ENCODE assay signal across 13 cellular contexts in genomic region chr1:25806418-25806817, GRCh38. TPM values are rescaled to one million over a fixed set of nuclear protein-coding genes. Genes with fewer than 3 reads are reported as not detected.
DNase-seq lines count a peak whose midpoint lies in the region; ATAC-seq and TF ChIP-seq lines count a peak whose summit lies in the region.
"Had no signal": no experiment of that assay in that cellular context is flagged by ENCODE, and none has a peak within 500 bp of the region (broad histone marks: within the 10 kb centered on the region; RNA-seq: fewer than 3 reads in every experiment).

No MANE protein-coding gene starts in this region.

- no peak overlapping the region for H2BK15ac ChIP-seq in IMR-90 (ENCODE audit: low read depth, low read length)
- no peak overlapping the region for H2BK15ac ChIP-seq in mesenchymal stem cell (ENCODE audit: low read depth, poor library complexity, severe bottlenecking)

- no peak overlapping the region for H3K27ac ChIP-seq in IMR-90 (ENCODE audit: insufficient read depth, low read length)
- peak overlapping the region in 57 of 59 donors; percentile 39 to 93 (median 83) for H3K27ac ChIP-seq in dorsolateral prefrontal cortex
- no peak overlapping the region for H3K27ac ChIP-seq in mesenchymal stem cell (ENCODE audit: low read length, poor library complexity, severe bottlenecking)
- peak overlapping the region; percentile 70 for H3K27ac ChIP-seq in suprapubic skin
- no peak overlapping the region for H3K27ac ChIP-seq in colonic mucosa
- no peak overlapping the region for H3K27ac ChIP-seq in brain microvascular endothelial cell

- intact Hi-C loops in IMR-90 (cut with micrococcal nuclease), result no loop called here
- intact Hi-C loops in dorsolateral prefrontal cortex (cut with DNase I), result loop anchor here (5.0 to 10.0 kb wide), 4 partner anchors 239 to 559 kb away; partner anchors contain the start of genes MACO1 (in 1 of the 2) and RSRP1 (in 1 of the 2)
- intact Hi-C loops in colonic mucosa (cut with DNase I), result loop anchor here (10.0 kb wide), 1 partner anchor 282 kb away; no protein-coding TSS in a partner anchor

- peak; percentile 19; the same call in 1 of the 2 replicates for ATAC-seq in IMR-90 (ENCODE audit: low read depth)

- TF ChIP-seq POLR2A in IMR-90 (IDR thresholded peaks at IDR 0.05; ENCODE audit: low read depth, low read length), result no peak
- TF ChIP-seq POLR2A in suprapubic skin (IDR thresholded peaks at IDR 0.05), result no peak

- H3K18ac ChIP-seq in IMR-90 (ENCODE audit: low read depth, low read length) (no peak overlapping the region), mesenchymal stem cell (ENCODE audit: low read depth in 1 of 2, low read length in 2 of 2) (no peak overlapping the region)

- WGBS in IMR-90 (ENCODE audit: extremely low coverage in 2 of 2, insufficient read length in 1 of 2), 2 experiments, result 75% methylated on average over 1 of the region's 4 CpGs; no CpG with 5 or more reads in 1 of the 2 experiments
- 97% methylated on average over 4 of the region's 4 CpGs for WGBS in mesenchymal stem cell
- 68% methylated on average over 4 of the region's 4 CpGs for WGBS in suprapubic skin

- H3K4me1 ChIP-seq in IMR-90 (ENCODE audit: control insufficient read depth, insufficient read depth, low read length) (peaks cover 6% of the 10 kb centered on the region), mesenchymal stem cell (ENCODE audit: control insufficient read depth, insufficient read depth, low read depth, low read length) (peaks cover 10% of the 10 kb centered on the region), suprapubic skin (peaks cover 78% of the 10 kb centered on the region), colonic mucosa (no peaks in the 10 kb centered on the region)

- H4K8ac ChIP-seq in IMR-90 (ENCODE audit: low read depth in 2 of 2, low read length in 2 of 2) (no peak overlapping the region), mesenchymal stem cell (ENCODE audit: low read length) (no peak overlapping the region)

- in situ Hi-C loops in IMR-90 (cut with MboI; ENCODE audit: low sequenced_read_pairs), result loop anchor here (25.0 kb wide), 2 partner anchors 394 to 569 kb away; partner anchors contain the start of genes RHCE, RSRP1 and SYF2
- in situ Hi-C loops in brain microvascular endothelial cell (cut with HindIII; ENCODE audit: low pct_ligation_motif_present, low sequenced_read_pairs), result no loop called here

- H4K5ac ChIP-seq in IMR-90 (ENCODE audit: low read depth, low read length), result no peak overlapping the region

- TF ChIP-seq EP300 in suprapubic skin (IDR thresholded peaks at IDR 0.05), result no peak

- peaks cover 5% of the 10 kb centered on the region for H3K9me1 ChIP-seq in IMR-90 (ENCODE audit: insufficient read depth, low read length)

- H3K4ac ChIP-seq in IMR-90 (ENCODE audit: low read depth, low read length), result no peak overlapping the region
- H3K4ac ChIP-seq in mesenchymal stem cell (ENCODE audit: low read depth in 1 of 2, low read length in 2 of 2), result no peak overlapping the region

- no peaks in the 10 kb centered on the region for H3K9me3 ChIP-seq in IMR-90 (ENCODE audit: control insufficient read depth, insufficient read depth, low read length)
- no peaks in the 10 kb centered on the region for H3K9me3 ChIP-seq in mesenchymal stem cell (ENCODE audit: control insufficient read depth, low read length)
- no peaks in the 10 kb centered on the region for H3K9me3 ChIP-seq in suprapubic skin
- no peaks in the 10 kb centered on the region for H3K9me3 ChIP-seq in colonic mucosa

- H4K20me1 ChIP-seq in IMR-90 (ENCODE audit: insufficient read depth, low read length), result peaks cover 24% of the 10 kb centered on the region

- H2BK20ac ChIP-seq in IMR-90 (ENCODE audit: low read depth, low read length), result no peak overlapping the region

- peak overlapping the region; percentile 85 for H2AK9ac ChIP-seq in IMR-90 (replicated peaks; ENCODE audit: low read depth, low read length, poor library complexity)

- H2AFZ ChIP-seq in IMR-90 (replicated peaks; ENCODE audit: low read length, poor library complexity) (peak overlapping the region; percentile 33), mesenchymal stem cell (ENCODE audit: low read depth, low read length) (no peak overlapping the region)

- H3K14ac ChIP-seq in IMR-90 (replicated peaks; ENCODE audit: low read depth, low read length), result 0 out of 2 replicates have a peak overlapping the region, but pooled peaks have one; percentile 10
- H3K14ac ChIP-seq in mesenchymal stem cell (ENCODE audit: low read length in 2 of 2), result no peak overlapping the region

- no peak for TF ChIP-seq RAD21 in IMR-90 (IDR thresholded peaks at IDR 0.05; ENCODE audit: low read length)

- H3K56ac ChIP-seq in IMR-90 (ENCODE audit: extremely low read depth, insufficient read depth, low read length), result no peak overlapping the region

- H3K79me1 ChIP-seq in IMR-90 (ENCODE audit: low read depth in 1 of 2, low read length in 2 of 2) (peaks cover 22 to 39% of the 10 kb centered on the region in 2 experiments), mesenchymal stem cell (replicated peaks; ENCODE audit: low read length, poor library complexity, severe bottlenecking) (peaks cover 13% of the 10 kb centered on the region)

- H3K27me3 ChIP-seq in IMR-90 (ENCODE audit: control insufficient read depth, insufficient read depth, low read length) (no peaks in the 10 kb centered on the region), dorsolateral prefrontal cortex (no peaks in the 10 kb centered on the region), mesenchymal stem cell (ENCODE audit: control insufficient read depth in 1 of 2, insufficient read depth in 1 of 2, low read length in 2 of 2) (no peaks in the 10 kb centered on the region), suprapubic skin (no peaks in the 10 kb centered on the region), colonic mucosa (no peaks in the 10 kb centered on the region), brain microvascular endothelial cell (replicated peaks) (no peaks in the 10 kb centered on the region)

- H3K23ac ChIP-seq in IMR-90 (ENCODE audit: low read depth, low read length) (no peak overlapping the region), mesenchymal stem cell (ENCODE audit: low read length in 2 of 2) (no peak overlapping the region)

- dilution Hi-C loops in IMR-90 (cut with HindIII; ENCODE audit: low sequenced_read_pairs, unreplicated experiment), result no loop called here

- H2AK5ac ChIP-seq in IMR-90 (ENCODE audit: low read depth, low read length) (no peak overlapping the region), mesenchymal stem cell (ENCODE audit: low read length, severe bottlenecking) (no peak overlapping the region)

- H4K91ac ChIP-seq in IMR-90 (ENCODE audit: insufficient read depth, low read depth, low read length) (no peak overlapping the region), mesenchymal stem cell (ENCODE audit: low read length) (no peak overlapping the region)

- POLR2A ChIA-PET in IMR-90 (lab: Charles Lee; ENCODE audit: unreplicated experiment), result no interaction called here

- TF ChIP-seq CTCF in IMR-90 (conservative IDR thresholded peaks at IDR 0.05; ENCODE audit: low read depth, low read length), result no peak
- no peak for TF ChIP-seq CTCF in dorsolateral prefrontal cortex (IDR thresholded peaks at IDR 0.05 in 54 of 56, conservative IDR thresholded peaks at IDR 0.05 in 2 of 56; ENCODE audit: low read depth in 1 of 56, partially characterized antibody in 56 of 56)
- no peak for TF ChIP-seq CTCF in suprapubic skin (IDR thresholded peaks at IDR 0.05)
- TF ChIP-seq CTCF in colonic mucosa (IDR thresholded peaks at IDR 0.05), result no peak
- TF ChIP-seq CTCF in brain microvascular endothelial cell (IDR thresholded peaks at IDR 0.05; ENCODE audit: low read depth, low read length, missing control alignments), result no peak

- BruUV-seq in IMR-90 (replicated peaks; lab: Mats Ljungman, UMichigan), result no TSS peak

- H3K36me3 ChIP-seq in IMR-90 (ENCODE audit: control insufficient read depth, insufficient read depth, low read length) (peaks cover 38% of the 10 kb centered on the region; the same call in 1 of the 2 replicates), mesenchymal stem cell (ENCODE audit: control insufficient read depth in 1 of 2, insufficient read depth in 2 of 2, low read depth in 1 of 2, low read length in 2 of 2) (peaks cover 57 to 64% of the 10 kb centered on the region in 2 experiments), suprapubic skin (peaks cover 42% of the 10 kb centered on the region), colonic mucosa (no peaks in the 10 kb centered on the region), brain microvascular endothelial cell (replicated peaks) (peaks cover 17% of the 10 kb centered on the region)

- no peak overlapping the region for H2BK5ac ChIP-seq in IMR-90 (ENCODE audit: low read depth, low read length, poor library complexity, severe bottlenecking)
- no peak overlapping the region for H2BK5ac ChIP-seq in mesenchymal stem cell (ENCODE audit: low read depth, low read length, poor library complexity, severe bottlenecking)

- H2BK12ac ChIP-seq in mesenchymal stem cell (ENCODE audit: low read length in 2 of 2), result no peak overlapping the region

- H3K4me2 ChIP-seq in IMR-90 (ENCODE audit: low read depth, low read length) (no peak overlapping the region), mesenchymal stem cell (ENCODE audit: low read length, poor library complexity, severe bottlenecking) (no peak overlapping the region)

- no peak overlapping the region for H3K4me3 ChIP-seq in IMR-90 (ENCODE audit: insufficient read depth, low read depth, low read length)
- H3K4me3 ChIP-seq in dorsolateral prefrontal cortex, result peak overlapping the region in 3 of 59 donors; percentile 11 to 19 (median 12)
- no peak overlapping the region for H3K4me3 ChIP-seq in mesenchymal stem cell (ENCODE audit: insufficient read depth in 1 of 2, low read depth in 1 of 2, low read length in 2 of 2)
- H3K4me3 ChIP-seq in suprapubic skin, result no peak overlapping the region
- H3K4me3 ChIP-seq in colonic mucosa, result no peak overlapping the region
- H3K4me3 ChIP-seq in brain microvascular endothelial cell (ENCODE audit: low read depth, low read length), result no peak overlapping the region

- H3K9ac ChIP-seq in IMR-90 (ENCODE audit: low read depth, low read length) (no peak overlapping the region), mesenchymal stem cell (ENCODE audit: low read length) (peak overlapping the region; percentile 13), colonic mucosa (ENCODE audit: low read depth in 2 of 2, low read length in 2 of 2) (no peak overlapping the region)

- DNase-seq in IMR-90, result peak; percentile 71
- DNase-seq in dorsolateral prefrontal cortex, result peak in 3 of 10 donors; percentile 64 to 87 (median 68)
- no peak for DNase-seq in mesenchymal stem cell
- no peak for DNase-seq in suprapubic skin (ENCODE audit: low spot score in 2 of 2)
- no peak for DNase-seq in colonic mucosa
- DNase-seq in D341Med (ENCODE audit: low spot score), result no peak
- DNase-seq in brain microvascular endothelial cell, result no peak
- DNase-seq: activated CD8-positive, alpha-beta memory T cell treated with anti-CD3 and anti-CD28 coated beads, Interleukin-2, amount 50 U/mL, for 48 hours; amniotic stem cell; naive B cell; NCI-H345; stimulated activated CD4-positive, alpha-beta T cell treated with anti-CD3 and anti-CD28 coated beads, Interleukin-15, amount 100 ng/mL, for 24 hours; stimulated activated CD8-positive, alpha-beta memory T cell treated with anti-CD3 and anti-CD28 coated beads, Interleukin-4, amount 100 ng/mL, for 48 hours had no signal

- H2BK120ac ChIP-seq in IMR-90 (ENCODE audit: low read depth, low read length), result no peak overlapping the region
- H2BK120ac ChIP-seq in mesenchymal stem cell (ENCODE audit: low read depth, low read length), result no peak overlapping the region

- CTCF ChIA-PET in IMR-90 (lab: Yijun Ruan, JAX), result interaction anchor here (0.5 kb wide), 1 partner anchor 318 kb away, joined by 4 read pairs; no protein-coding TSS in a partner anchor

RNA-seq across cellular contexts. Expression of gene SELENON, which starts 6.4 kb away (rescaled TPM):
- total RNA-seq in IMR-90 (2012; rRNA removed) (9.1 and 10.0 TPM in 2 replicates), dorsolateral prefrontal cortex (100 to 1,000 TPM in 1 of 120 experiments, 10 to 100 TPM in 119; 34.0 to 117 (median 46.6) TPM), suprapubic skin (10 to 100 TPM; 21.9 to 39.3 (median 26.9) TPM), colonic mucosa (10 to 100 TPM; 39.6 to 43.3 TPM)
- 86.4 and 114 TPM in 2 replicates for polyA plus RNA-seq in IMR-90 (2012; rRNA removed)
- 67.8 and 132 TPM in 2 replicates for polyA plus RNA-seq in IMR-90 (2012; cell fraction: cytosol; rRNA removed)
- 82.8 and 113 TPM in 2 replicates for polyA plus RNA-seq in IMR-90 (2012; cell fraction: nucleus; rRNA removed; ENCODE audit: low replicate concordance)
- polyA plus RNA-seq in mesenchymal stem cell (2013, experiment 1 of 2), result 115 TPM
- polyA plus RNA-seq in mesenchymal stem cell (2013, experiment 2 of 2), result 113 TPM

RNA-seq across cellular contexts. Expression of gene MTFR1L, which starts 13.3 kb away (rescaled TPM):
- total RNA-seq in IMR-90 (2012; rRNA removed), result 57.2 and 69.7 TPM in 2 replicates
- polyA plus RNA-seq in IMR-90 (2012; rRNA removed), result 69.1 and 80.0 TPM in 2 replicates
- 89.0 and 279 TPM in 2 replicates for polyA plus RNA-seq in IMR-90 (2012; cell fraction: cytosol; rRNA removed)
- polyA plus RNA-seq in IMR-90 (2012; cell fraction: nucleus; rRNA removed; ENCODE audit: low replicate concordance), result 122 and 153 TPM in 2 replicates
- total RNA-seq in dorsolateral prefrontal cortex, result 100 to 1,000 TPM in 32 of 120 experiments, 10 to 100 TPM in 88; 66.5 to 116 (median 93.9) TPM
- polyA plus RNA-seq in mesenchymal stem cell (2013, experiment 1 of 2), result 49.9 TPM
- polyA plus RNA-seq in mesenchymal stem cell (2013, experiment 2 of 2), result 50.5 TPM
- 10 to 100 TPM; 35.2 to 79.3 (median 48.1) TPM for total RNA-seq in suprapubic skin
- total RNA-seq in colonic mucosa, result 10 to 100 TPM; 36.3 to 48.6 TPM

RNA-seq across cellular contexts. Expression of gene AUNIP, which starts 52.8 kb away (rescaled TPM):
- total RNA-seq in IMR-90 (2012; rRNA removed) (3.9 and 5.0 TPM in 2 replicates), dorsolateral prefrontal cortex (1 to 10 TPM in 112 of 120 experiments, under 1 TPM in 8; 0.35 to 4.7 (median 2.0) TPM), suprapubic skin (under 1 TPM in 3 of 4 donors, not detected in 1; 0.26 to 0.89 (median 0.49) TPM), colonic mucosa (1 to 10 TPM; 1.2 to 4.8 TPM)
- polyA plus RNA-seq in IMR-90 (2012; rRNA removed), result 2.2 and 2.4 TPM in 2 replicates
- 0.52 and 0.65 TPM in 2 replicates for polyA plus RNA-seq in IMR-90 (2012; cell fraction: cytosol; rRNA removed)
- 0.39 and 0.96 TPM in 2 replicates for polyA plus RNA-seq in IMR-90 (2012; cell fraction: nucleus; rRNA removed; ENCODE audit: low replicate concordance)
- polyA plus RNA-seq in mesenchymal stem cell (2013, experiment 1 of 2), result 0.73 TPM
- 0.89 TPM for polyA plus RNA-seq in mesenchymal stem cell (2013, experiment 2 of 2)

Comparison
In these comparisons a context has a peak if more than half of its experiments do, and no peak if none do; other contexts are left out.
1. H3K27ac ChIP-seq: peak in dorsolateral prefrontal cortex (57 of 59) and suprapubic skin (single experiment); none in IMR-90 (single experiment), mesenchymal stem cell (single experiment), colonic mucosa (single experiment) and brain microvascular endothelial cell (single experiment).